Comparison of ENCODE assay signal across 8 cellular contexts in the genomic region with DNA sequence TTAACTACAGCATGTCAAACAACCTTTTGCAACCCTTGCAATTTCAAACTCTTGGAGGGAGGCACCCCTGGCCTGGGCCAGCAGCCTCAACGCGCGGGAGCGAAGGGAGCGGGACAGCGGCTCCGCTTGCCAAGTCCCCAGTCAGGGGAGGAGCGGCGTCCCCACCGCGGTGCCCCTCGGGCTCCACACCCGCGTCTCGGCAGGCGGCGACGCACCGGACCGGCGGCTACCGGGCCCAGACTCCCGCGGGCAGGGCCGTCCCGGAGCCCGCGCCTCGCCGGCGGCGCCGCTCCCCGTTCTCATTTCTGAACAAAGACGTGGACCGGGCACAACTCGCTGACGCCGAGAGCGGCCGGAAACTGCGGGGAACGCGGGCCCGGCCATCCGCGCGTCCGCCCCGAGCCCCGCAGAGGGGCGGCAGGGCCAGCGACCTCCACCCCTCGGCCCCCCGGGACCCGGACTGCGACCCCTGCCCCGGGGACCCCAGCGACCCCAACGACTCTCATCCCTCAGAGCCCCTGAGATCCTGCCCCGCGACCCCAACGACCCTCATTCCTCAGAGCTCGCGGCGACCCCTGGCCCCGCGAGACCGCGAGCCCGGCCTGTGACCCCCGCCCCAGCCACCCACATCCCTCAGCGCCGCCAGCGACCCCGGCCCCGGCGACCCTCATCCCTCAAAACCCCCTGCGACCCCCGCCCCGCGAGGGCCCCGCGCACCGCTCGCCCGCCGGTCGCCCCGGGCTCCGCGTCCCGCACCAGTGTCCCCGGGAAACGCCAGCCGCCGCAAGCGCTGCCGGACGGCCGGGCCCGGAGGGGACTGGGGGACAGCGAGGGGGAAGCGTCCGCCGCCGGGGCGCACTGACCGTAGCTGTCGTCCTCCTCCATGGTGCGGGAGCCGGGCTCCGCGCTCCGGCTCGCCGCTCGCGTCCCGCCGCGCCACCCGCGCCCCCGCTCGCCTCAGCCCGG. TPM values are rescaled to one million over a fixed set of nuclear protein-coding genes. Genes with fewer than 3 reads are reported as not detected.
DNase-seq lines count a peak whose midpoint lies in the region; ATAC-seq and TF ChIP-seq lines count a peak whose summit lies in the region.

A gene with protein sequence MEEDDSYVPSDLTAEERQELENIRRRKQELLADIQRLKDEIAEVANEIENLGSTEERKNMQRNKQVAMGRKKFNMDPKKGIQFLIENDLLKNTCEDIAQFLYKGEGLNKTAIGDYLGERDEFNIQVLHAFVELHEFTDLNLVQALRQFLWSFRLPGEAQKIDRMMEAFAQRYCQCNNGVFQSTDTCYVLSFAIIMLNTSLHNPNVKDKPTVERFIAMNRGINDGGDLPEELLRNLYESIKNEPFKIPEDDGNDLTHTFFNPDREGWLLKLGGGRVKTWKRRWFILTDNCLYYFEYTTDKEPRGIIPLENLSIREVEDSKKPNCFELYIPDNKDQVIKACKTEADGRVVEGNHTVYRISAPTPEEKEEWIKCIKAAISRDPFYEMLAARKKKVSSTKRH (minus strand): TSS at position 935 of the 966 bp plus-strand sequence. CDS start 50 bp downstream, at position 885.

- BruUV-seq in MCF 10A (replicated peaks; lab: Mats Ljungman, UMichigan), result no TSS peak

- intact Hi-C loops in MCF 10A (cut with micrococcal nuclease), result no loop called here

- peaks cover 13% of the 10 kb centered on the region for H3K4me1 Mint-ChIP-seq in MCF 10A (ENCODE audit: insufficient read depth, unreplicated experiment)

- POLR2A ChIA-PET in MCF 10A (lab: Yijun Ruan, JAX), result interaction anchor here (0.6 to 2.6 kb wide), 8 partner anchors 10 to 73 kb away, joined by 3 to 16 read pairs (median 7); no protein-coding TSS in a partner anchor

- H3K4me3 Mint-ChIP-seq in MCF 10A (ENCODE audit: unreplicated experiment), result peak within 1 kb of the TSS; percentile 79

- H3K36me3 ChIP-seq in RWPE2 (ENCODE audit: low read depth) (no peaks in the 10 kb centered on the region), skeletal muscle satellite cell (ENCODE audit: insufficient read depth, low read length) (no peaks in the 10 kb centered on the region)

- H3K36me3 Mint-ChIP-seq in MCF 10A (ENCODE audit: insufficient read depth, unreplicated experiment), result no peaks in the 10 kb centered on the region

- H3K27ac Mint-ChIP-seq in MCF 10A (ENCODE audit: low read depth, unreplicated experiment), result peak within 1 kb of the TSS; percentile 87

- H3K9me3 ChIP-seq in RWPE2 (ENCODE audit: severe bottlenecking), result no peaks in the 10 kb centered on the region
- no peaks in the 10 kb centered on the region for H3K9me3 ChIP-seq in skeletal muscle satellite cell (replicated peaks; ENCODE audit: low read length)

- H3K4me2 ChIP-seq in skeletal muscle satellite cell (ENCODE audit: low read length), result peak within 1 kb of the TSS; percentile 96

- peak within 1 kb of the TSS; percentile 95 for H3K4me3 ChIP-seq in RWPE2 (ENCODE audit: severe bottlenecking)
- peak within 1 kb of the TSS; percentile 98 for H3K4me3 ChIP-seq in skeletal muscle satellite cell (ENCODE audit: low read length)

- no peaks in the 10 kb centered on the region for H3K9me3 Mint-ChIP-seq in MCF 10A (ENCODE audit: unreplicated experiment)

- DNase-seq in NCI-H1105 treated with DMSO at 0.1 percent for 48 hours (lab: John Stamatoyannopoulos, UW) (peak; percentile 9), NCI-H1105 (lab: John Stamatoyannopoulos, UW) (no peak), RWPE2 (ENCODE audit: low spot score) (no peak), MCF 10A (ENCODE audit: unreplicated experiment) (peak; percentile 38), iPS-NIHi11 (ENCODE audit: low spot score) (peak; percentile 50), cerebellar cortex (ENCODE audit: low spot score) (no peak)

- CTCF ChIA-PET in MCF 10A (lab: Yijun Ruan, JAX), result no interaction called here

- TF ChIP-seq CTCF in RWPE2 (IDR thresholded peaks at IDR 0.05; ENCODE audit: poor library complexity, severe bottlenecking) (no peak), MCF 10A (IDR thresholded peaks at IDR 0.05; ENCODE audit: unreplicated experiment) (no peak)

- ATAC-seq in HG02852 (IDR thresholded peaks at IDR 0.05; ENCODE audit: unreplicated experiment), result peak; percentile 15
- peak; percentile 30 for ATAC-seq in RWPE2 (ENCODE audit: low read depth)

- H3K27ac ChIP-seq in RWPE2 (ENCODE audit: poor library complexity, severe bottlenecking), result peak within 1 kb of the TSS; percentile 55

- H3K27me3 Mint-ChIP-seq in MCF 10A (ENCODE audit: insufficient read depth, unreplicated experiment), result no peaks in the 10 kb centered on the region

- peaks cover 10% of the 10 kb centered on the region for H3K4me1 ChIP-seq in RWPE2 (ENCODE audit: insufficient read depth, poor library complexity, severe bottlenecking)
- H3K4me1 ChIP-seq in skeletal muscle satellite cell (ENCODE audit: control insufficient read depth, insufficient read depth, low read length), result peaks cover 3% of the 10 kb centered on the region

- no peaks in the 10 kb centered on the region for H3K27me3 ChIP-seq in RWPE2 (ENCODE audit: insufficient read depth, poor library complexity, severe bottlenecking)
- H3K27me3 ChIP-seq in skeletal muscle satellite cell (ENCODE audit: control insufficient read depth, insufficient read depth, low read length), result no peaks in the 10 kb centered on the region

- peak within 1 kb of the TSS; percentile 91 for H3K9ac ChIP-seq in skeletal muscle satellite cell (ENCODE audit: low read depth, low read length)

RNA-seq across cellular contexts. Expression of the gene that starts here (rescaled TPM):
- total RNA-seq in MCF 10A (2022), result 32.8 and 38.5 TPM in 2 replicates
- 7.6 and 8.9 TPM in 2 replicates for total RNA-seq in skeletal muscle satellite cell (2012; rRNA removed)

Comparison
In these comparisons a context has a peak if more than half of its experiments do, and no peak if none do; other contexts are left out.
1. DNase-seq: peak in NCI-H1105 treated with DMSO at 0.1 percent for 48 hours (single experiment), MCF 10A (single experiment) and iPS-NIHi11 (single experiment); none in NCI-H1105 (single experiment), RWPE2 (single experiment) and cerebellar cortex (single experiment).